ENCODE assay signal across 8 cellular contexts in genomic region chr9:70257991-70258691, GRCh38. TPM values are rescaled to one million over a fixed set of nuclear protein-coding genes. Genes with fewer than 3 reads are reported as not detected.
DNase-seq lines count a peak whose midpoint lies in the region; ATAC-seq and TF ChIP-seq lines count a peak whose summit lies in the region.

No MANE protein-coding gene starts in this region.

- H3K9me3 ChIP-seq in mammary epithelial cell (replicated peaks; ENCODE audit: insufficient read depth, low read length) (no peaks in the 10 kb centered on the region), skeletal muscle satellite cell (replicated peaks; ENCODE audit: low read length) (no peaks in the 10 kb centered on the region)

- CTCF ChIA-PET in mammary epithelial cell (lab: Charles Lee; ENCODE audit: low non-redundant PET) = interaction anchor here (0.6 kb wide), 1 partner anchor 587 kb away, joined by 3 read pairs; no protein-coding TSS in a partner anchor

- BruUV-seq in mammary epithelial cell (replicated peaks; lab: Mats Ljungman, UMichigan) = TSS peak; percentile 77

- WGBS in mammary epithelial cell (ENCODE audit: low coverage, missing lambda C conversion rate) = 5% methylated on average over 25 of the region's 27 CpGs

- in situ Hi-C loops in G401 (cut with HindIII; ENCODE audit: low sequenced_read_pairs) = no loop called here
- in situ Hi-C loops in mammary epithelial cell (cut with MboI; ENCODE audit: low sequenced_read_pairs in 2 of 2) = no loop called here

- H3K36me3 ChIP-seq in mammary epithelial cell (ENCODE audit: insufficient read depth, low read length) (no peaks in the 10 kb centered on the region), skeletal muscle satellite cell (ENCODE audit: insufficient read depth, low read length) (peaks cover 24% of the 10 kb centered on the region)

- H3K4me1 ChIP-seq in mammary epithelial cell (ENCODE audit: insufficient read depth, low read length) (peaks cover 60% of the 10 kb centered on the region), skeletal muscle satellite cell (ENCODE audit: control insufficient read depth, insufficient read depth, low read length) (peaks cover 67% of the 10 kb centered on the region)

- ATAC-seq in GM21390 (IDR thresholded peaks at IDR 0.05; ENCODE audit: unreplicated experiment) (peak; percentile 44), HG03575 (IDR thresholded peaks at IDR 0.05; ENCODE audit: extremely low read depth, insufficient number of reproducible peaks, low FRiP score, unreplicated experiment) (peak; percentile 22)

- H4K20me1 ChIP-seq in mammary epithelial cell (ENCODE audit: insufficient read depth, low read length) = peaks cover 3% of the 10 kb centered on the region

- dilution Hi-C loops in mammary epithelial cell (cut with HindIII; ENCODE audit: low sequenced_read_pairs) = loop anchor here (5.0 to 25.0 kb wide), 2 partner anchors 136 to 296 kb away; no protein-coding TSS in a partner anchor

- H3K27me3 ChIP-seq in mammary epithelial cell (ENCODE audit: insufficient read depth, low read length) (no peaks in the 10 kb centered on the region), skeletal muscle satellite cell (ENCODE audit: control insufficient read depth, insufficient read depth, low read length) (no peaks in the 10 kb centered on the region)

- peak overlapping the region; percentile 77 for H2AFZ ChIP-seq in mammary epithelial cell (ENCODE audit: low read depth, low read length)

- H3K4me3 ChIP-seq in mammary epithelial cell (replicated peaks in 1 of 3; ENCODE audit: insufficient read depth in 1 of 3, low read depth in 2 of 3, low read length in 3 of 3) (peak overlapping the region; percentile 52 to 87 (median 57)), skeletal muscle satellite cell (ENCODE audit: low read length) (peak overlapping the region; percentile 96)

- intact Hi-C loops in mammary epithelial cell (cut with micrococcal nuclease) = no loop called here

- H3K27ac ChIP-seq in mammary epithelial cell (ENCODE audit: insufficient read depth, low read depth, low read length) = peak overlapping the region; percentile 94

- peak overlapping the region; percentile 99 for H3K9ac ChIP-seq in mammary epithelial cell (ENCODE audit: insufficient read depth, low read length)
- peak overlapping the region; percentile 99 for H3K9ac ChIP-seq in skeletal muscle satellite cell (ENCODE audit: low read depth, low read length)

- peak; percentile 70 for DNase-seq in G401 (ENCODE audit: low spot score)
- DNase-seq in RKO (ENCODE audit: low spot score) = peak; percentile 61
- DNase-seq in mammary epithelial cell = peak; percentile 83
- DNase-seq in iPS-NIHi7 (ENCODE audit: extremely low spot score) = peak; percentile 46
- no peak for DNase-seq in HK-2 (ENCODE audit: unreplicated experiment)

- peaks cover 61% of the 10 kb centered on the region for H3K79me2 ChIP-seq in mammary epithelial cell (ENCODE audit: insufficient read depth, low read length)

- TF ChIP-seq CTCF in mammary epithelial cell (conservative IDR thresholded peaks at IDR 0.05 in 1 of 2, IDR thresholded peaks at IDR 0.05 in 1 of 2; ENCODE audit: extremely low read depth in 1 of 2, insufficient read depth in 1 of 2, low read depth in 1 of 2, low read length in 2 of 2) = no peak

- H3K4me2 ChIP-seq in mammary epithelial cell (ENCODE audit: insufficient read depth, low read depth, low read length) = peak overlapping the region; percentile 92
- H3K4me2 ChIP-seq in skeletal muscle satellite cell (ENCODE audit: low read length) = peak overlapping the region; percentile 94

RNA-seq across cellular contexts. Expression of gene SMC5, which starts 0.6 kb away (rescaled TPM):
- 15.8 and 34.9 TPM in 2 replicates for total RNA-seq in G401 (2014; rRNA removed; shearing (Covaris generic))
- total RNA-seq in mammary epithelial cell = 10 to 100 TPM; 24.8 to 28.0 TPM
- 6.9 TPM for polyA plus RNA-seq in mammary epithelial cell
- 7.0 TPM for polyA minus RNA-seq in mammary epithelial cell
- total RNA-seq in skeletal muscle satellite cell (2012; rRNA removed) = 17.3 and 19.3 TPM in 2 replicates
